In genomic region chr11:109869536-109869935, GRCh38 we compare ENCODE assay signal across 20 cellular contexts.
"Had no signal": no experiment of that assay in that cellular context is flagged by ENCODE, and none has a peak within 500 bp of the region (broad histone marks: within the 10 kb centered on the region; RNA-seq: fewer than 3 reads in every experiment).

No MANE protein-coding gene starts in this region.

- H3K36me3 ChIP-seq: MG63, SJCRH30 had no signal

- H3K4me3 ChIP-seq: MG63, SJCRH30 had no signal

- H3K27ac ChIP-seq: SJCRH30 had no signal

- H3K4me2 ChIP-seq: SK-N-SH had no signal

- H3K9ac ChIP-seq: SK-N-SH had no signal

- DNase-seq: Karpas-422, KG1, MG63, NCI-H1092, NCI-H1436, NCI-H187, NCI-H2029, NCI-H2081 treated with DMSO at 0.1 percent for 48 hours, NCI-H2171, NCI-H226, NCI-H446, NCI-H510A, NCI-H524 treated with DMSO at 0.1 percent for 48 hours, NCI-H69, NCI-H774, RPMI8226, SHP77, SJCRH30, SK-N-SH, SW 1271 had no signal

- H3K27me3 ChIP-seq: MG63, SJCRH30 had no signal

- H3K9me3 ChIP-seq: SJCRH30, SK-N-SH had no signal

- H3K4me1 ChIP-seq: SJCRH30 had no signal
